ENCODE assay signal across 3 cellular contexts in genomic region chr1:29251164-29252130, GRCh38.
TF ChIP-seq lines count a peak whose summit lies in the region.

No MANE protein-coding gene starts in this region.

TF ChIP-seq in A549, 52 proteins besides CTCF, POLR2A, EP300 and RAD21:
- TF ChIP-seq ZFP36 (IDR thresholded peaks at IDR 0.05; ENCODE audit: borderline replicate concordance, partially characterized antibody) = peak; percentile 88
- no peak for TF ChIP-seq PBX3 (IDR thresholded peaks at IDR 0.05)

TF ChIP-seq in HEK293, 187 proteins besides CTCF, POLR2A, EP300 and RAD21:
- TF ChIP-seq ZNF776 (tag by site-specific recombination; IDR thresholded peaks at IDR 0.05; ENCODE audit: borderline replicate concordance) (no peak), YY2 (tag by site-specific recombination; IDR thresholded peaks at IDR 0.05) (no peak), BCL11A (tag by site-specific recombination; IDR thresholded peaks at IDR 0.05; ENCODE audit: low read depth) (peak; percentile 76), BCL11B (tag by site-specific recombination; IDR thresholded peaks at IDR 0.05; ENCODE audit: low read depth) (peak; percentile 61; the same call in 1 of the 2 replicates), SP7 (tag by site-specific recombination; IDR thresholded peaks at IDR 0.05) (no peak), GLI2 (tag by site-specific recombination; IDR thresholded peaks at IDR 0.05; ENCODE audit: borderline replicate concordance, low read depth) (no peak)

TF ChIP-seq in H1, 55 proteins besides CTCF, POLR2A, EP300 and RAD21:
- TF ChIP-seq BACH1 (IDR thresholded peaks at IDR 0.05; ENCODE audit: low read length) (no peak), TAF1 (IDR thresholded peaks at IDR 0.05; ENCODE audit: low read depth, low read length) (no peak), ZNF274 (IDR thresholded peaks at IDR 0.05; ENCODE audit: borderline replicate concordance, extremely low read depth, low read length) (no peak), GTF2F1 (IDR thresholded peaks at IDR 0.05; ENCODE audit: borderline replicate concordance, low read depth, low read length) (no peak), ASH2L (IDR thresholded peaks at IDR 0.05; ENCODE audit: low read length) (no peak), YY1 (IDR thresholded peaks at IDR 0.05; ENCODE audit: low read depth, low read length) (no peak), BCL11A (IDR thresholded peaks at IDR 0.05; ENCODE audit: low read depth in 2 of 2, low read length in 2 of 2) (no peak), ATF3 (IDR thresholded peaks at IDR 0.05; ENCODE audit: insufficient read depth, low read depth, low read length) (no peak), POU5F1 (IDR thresholded peaks at IDR 0.05; ENCODE audit: low read depth, low read length) (no peak), SP1 (IDR thresholded peaks at IDR 0.05; ENCODE audit: low read depth, low read length) (no peak), CEBPB (IDR thresholded peaks at IDR 0.05; ENCODE audit: low read depth, low read length) (no peak), MAFK (IDR thresholded peaks at IDR 0.05; ENCODE audit: low read depth, low read length) (no peak)
